Comparison of ENCODE assay signal across 8 cellular contexts in genomic region chr12:31073527-31074332, GRCh38. TPM values are rescaled to one million over a fixed set of nuclear protein-coding genes. Genes with fewer than 3 reads are reported as not detected.
A peak's percentile ranks its signal among the peaks of the same experiment; 100 is the strongest.
DNase-seq lines count a peak whose midpoint lies in the region; ATAC-seq and TF ChIP-seq lines count a peak whose summit lies in the region.
"Not testable (repeated sequence)": the region's sequence is repeated elsewhere in the genome, so short reads cannot be mapped to it uniquely, and the experiment has no call there.

Gene DDX11 (plus strand): TSS chr12:31073860. CDS start chr12:31078394, 4,534 bp downstream.

- intact Hi-C loops in IMR-90 (cut with micrococcal nuclease), result not testable (repeated sequence)

- peak within 1 kb of the TSS; percentile 68 for H3K27ac ChIP-seq in IMR-90 (ENCODE audit: insufficient read depth, low read length)

- not testable (repeated sequence) for H2BK120ac ChIP-seq in IMR-90 (ENCODE audit: low read depth, low read length)

- in situ Hi-C loops in IMR-90 (cut with MboI; ENCODE audit: low sequenced_read_pairs), result not testable (repeated sequence)

- POLR2A ChIA-PET in IMR-90 (lab: Charles Lee; ENCODE audit: unreplicated experiment), result not testable (repeated sequence)

- TF ChIP-seq CTCF in IMR-90 (conservative IDR thresholded peaks at IDR 0.05; ENCODE audit: low read depth, low read length); epithelial cell of proximal tubule (conservative IDR thresholded peaks at IDR 0.05; ENCODE audit: low read depth, low read length): not testable (repeated sequence)

- H3K4me1 ChIP-seq in IMR-90 (ENCODE audit: control insufficient read depth, insufficient read depth, low read length); mucosa of stomach (ENCODE audit: control insufficient read depth, insufficient read depth, low read length): not testable (repeated sequence)

- BruUV-seq in IMR-90 (replicated peaks; lab: Mats Ljungman, UMichigan), result not testable (repeated sequence)

- H3K4me2 ChIP-seq in IMR-90 (ENCODE audit: low read depth, low read length), result peak within 1 kb of the TSS; percentile 93

- peak within 1 kb of the TSS; percentile 24 for H2AK9ac ChIP-seq in IMR-90 (replicated peaks; ENCODE audit: low read depth, low read length, poor library complexity)

- peak within 1 kb of the TSS; percentile 87; the same call in 1 of the 2 replicates for H2AK5ac ChIP-seq in IMR-90 (ENCODE audit: low read depth, low read length)

- not testable (repeated sequence) for H4K20me1 ChIP-seq in IMR-90 (ENCODE audit: insufficient read depth, low read length)

- H2BK5ac ChIP-seq in IMR-90 (ENCODE audit: low read depth, low read length, poor library complexity, severe bottlenecking), result peak within 1 kb of the TSS; percentile 39

- not testable (repeated sequence) for H2BK15ac ChIP-seq in IMR-90 (ENCODE audit: low read depth, low read length)

- peak within 1 kb of the TSS; percentile 97 for H3K14ac ChIP-seq in IMR-90 (replicated peaks; ENCODE audit: low read depth, low read length)

- peak within 1 kb of the TSS; percentile 90 for H3K4ac ChIP-seq in IMR-90 (ENCODE audit: low read depth, low read length)

- H4K8ac ChIP-seq in IMR-90 (ENCODE audit: low read depth in 2 of 2, low read length in 2 of 2), result peak within 1 kb of the TSS; percentile 55 to 95

- H3K18ac ChIP-seq in IMR-90 (ENCODE audit: low read depth, low read length), result not testable (repeated sequence)

- not testable (repeated sequence) for H3K79me1 ChIP-seq in IMR-90 (ENCODE audit: low read depth in 1 of 2, low read length in 2 of 2)

- peak; percentile 85 for DNase-seq in DMS 273 treated with DMSO at 0.1 percent for 48 hours (lab: John Stamatoyannopoulos, UW)
- DNase-seq in IMR-90, result peak; percentile 84
- DNase-seq in OCI-M1 (lab: John Stamatoyannopoulos, UW), result peak; percentile 95
- DNase-seq in activated T-cell treated with anti-CD3 and anti-CD28 coated beads for 24 hours (ENCODE audit: low read depth), result peak; percentile 89
- not testable (repeated sequence) for DNase-seq in epithelial cell of proximal tubule (ENCODE audit: low read depth)
- peak; percentile 93 for DNase-seq in stimulated activated CD8-positive, alpha-beta memory T cell treated with anti-CD3 and anti-CD28 coated beads, Interleukin-4, amount 100 ng/mL, for 48 hours

- ATAC-seq in GM21529 (IDR thresholded peaks at IDR 0.05; ENCODE audit: unreplicated experiment) (peak; percentile 91), IMR-90 (ENCODE audit: low read depth) (peak; percentile 96)

- TF ChIP-seq RAD21 in IMR-90 (IDR thresholded peaks at IDR 0.05; ENCODE audit: low read length), result not testable (repeated sequence)

- TF ChIP-seq POLR2A in IMR-90 (IDR thresholded peaks at IDR 0.05; ENCODE audit: low read depth, low read length), result not testable (repeated sequence)

- H3K9me3 ChIP-seq in IMR-90 (ENCODE audit: control insufficient read depth, insufficient read depth, low read length); mucosa of stomach (ENCODE audit: control insufficient read depth, low read length): not testable (repeated sequence)

- H4K91ac ChIP-seq in IMR-90 (ENCODE audit: insufficient read depth, low read depth, low read length), result peak within 1 kb of the TSS; percentile 90

- H3K36me3 ChIP-seq in IMR-90 (ENCODE audit: control insufficient read depth, insufficient read depth, low read length); mucosa of stomach (ENCODE audit: control insufficient read depth, insufficient read depth, low read length): not testable (repeated sequence)

- peak within 1 kb of the TSS; percentile 90 for H3K23ac ChIP-seq in IMR-90 (ENCODE audit: low read depth, low read length)

- not testable (repeated sequence) for H3K9me1 ChIP-seq in IMR-90 (ENCODE audit: insufficient read depth, low read length)

- not testable (repeated sequence) for H2BK20ac ChIP-seq in IMR-90 (ENCODE audit: low read depth, low read length)

- H4K5ac ChIP-seq in IMR-90 (ENCODE audit: low read depth, low read length), result peak within 1 kb of the TSS; percentile 61; the same call in 1 of the 2 replicates

- H3K9ac ChIP-seq in IMR-90 (ENCODE audit: low read depth, low read length), result peak within 1 kb of the TSS; percentile 97
- peak within 1 kb of the TSS; percentile 82 for H3K9ac ChIP-seq in mucosa of stomach (ENCODE audit: low read length)

- H3K4me3 ChIP-seq in IMR-90 (ENCODE audit: insufficient read depth, low read depth, low read length), result peak within 1 kb of the TSS; percentile 68
- H3K4me3 ChIP-seq in epithelial cell of proximal tubule (ENCODE audit: low read depth, low read length), result peak within 1 kb of the TSS; percentile 83
- H3K4me3 ChIP-seq in mucosa of stomach (ENCODE audit: low read length), result peak within 1 kb of the TSS; percentile 82

- H2AFZ ChIP-seq in IMR-90 (replicated peaks; ENCODE audit: low read length, poor library complexity), result peak within 1 kb of the TSS; percentile 88

- H3K27me3 ChIP-seq in IMR-90 (ENCODE audit: control insufficient read depth, insufficient read depth, low read length); mucosa of stomach (ENCODE audit: control insufficient read depth, insufficient read depth, low read length): not testable (repeated sequence)

- peak within 1 kb of the TSS; percentile 96 for H3K56ac ChIP-seq in IMR-90 (ENCODE audit: extremely low read depth, insufficient read depth, low read length)

- CTCF ChIA-PET in IMR-90 (lab: Yijun Ruan, JAX), result not testable (repeated sequence)

- dilution Hi-C loops in IMR-90 (cut with HindIII; ENCODE audit: low sequenced_read_pairs, unreplicated experiment), result not testable (repeated sequence)

- WGBS in IMR-90 (ENCODE audit: extremely low coverage in 2 of 2, insufficient read length in 1 of 2), 2 experiments, result 1% methylated on average over 14 of the region's 58 CpGs; no CpG with 5 or more reads in 1 of the 2 experiments

TF ChIP-seq in IMR-90, 13 proteins besides CTCF, POLR2A, EP300 and RAD21:
- TF ChIP-seq MAZ (IDR thresholded peaks at IDR 0.05; ENCODE audit: borderline replicate concordance, low read depth, low read length) (peak; percentile 85; the same call in 1 of the 2 replicates), MXI1 (IDR thresholded peaks at IDR 0.05; ENCODE audit: borderline replicate concordance, low read depth, low read length) (peak; percentile 79; the same call in 1 of the 2 replicates)

RNA-seq across cellular contexts. Expression of gene DDX11, which starts in this region (rescaled TPM):
- 9.7 and 10.8 TPM in 2 replicates for total RNA-seq in IMR-90 (2012; rRNA removed)
- 17.6 and 20.0 TPM in 2 replicates for polyA plus RNA-seq in IMR-90 (2012; rRNA removed)
- polyA plus RNA-seq in IMR-90 (2012; cell fraction: cytosol; rRNA removed), result 6.1 and 6.5 TPM in 2 replicates
- 117 and 186 TPM in 2 replicates for polyA plus RNA-seq in IMR-90 (2012; cell fraction: nucleus; rRNA removed; ENCODE audit: low replicate concordance)
- total RNA-seq in epithelial cell of proximal tubule, result 51.6 and 60.9 TPM in 2 replicates
